Comparison of ENCODE assay signal across 8 cellular contexts in the genomic region with DNA sequence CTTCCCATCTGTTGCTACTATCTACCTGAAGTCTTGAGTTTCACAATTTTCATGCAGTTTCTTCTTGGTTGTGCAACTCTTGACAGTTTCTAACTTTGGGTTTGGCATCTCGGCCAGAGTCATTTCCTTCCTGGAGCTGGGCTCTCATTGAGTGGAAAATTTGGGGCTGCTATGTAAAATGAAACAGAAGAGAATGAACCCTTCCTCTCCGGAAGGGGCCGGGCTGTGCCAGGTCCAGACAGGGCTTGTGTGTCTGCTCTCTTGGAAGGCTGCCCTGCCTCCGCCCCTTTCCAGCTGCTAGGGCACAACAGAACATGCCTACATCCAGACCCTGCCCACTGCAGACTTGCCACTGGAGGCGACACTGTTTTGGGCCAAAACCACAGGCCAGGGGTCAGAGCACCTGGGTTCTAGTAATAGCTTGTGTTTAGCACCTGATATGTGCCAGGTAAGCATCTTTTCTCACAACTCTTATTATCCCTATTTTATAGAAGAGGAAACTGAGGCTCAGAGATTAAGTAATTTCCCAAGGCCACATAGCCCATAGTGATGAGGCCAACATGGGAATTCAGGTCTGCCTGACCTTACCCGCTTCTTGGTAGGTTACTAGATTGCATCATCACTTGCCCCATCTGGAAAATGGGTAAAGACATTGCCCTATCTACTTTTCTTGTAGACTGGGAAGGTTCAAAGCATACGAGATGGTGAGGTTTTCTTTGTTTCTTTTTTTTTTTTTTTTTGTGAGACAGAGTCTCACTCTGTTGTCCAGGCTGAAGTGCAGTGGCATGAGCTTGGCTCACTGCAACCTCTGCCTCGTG. TPM values are rescaled to one million over a fixed set of nuclear protein-coding genes. Genes with fewer than 3 reads are reported as not detected.
DNase-seq lines count a peak whose midpoint lies in the region; ATAC-seq, FAIRE-seq and TF ChIP-seq lines count a peak whose summit lies in the region.

No MANE protein-coding gene starts in this region.

- peaks cover 19% of the 10 kb centered on the region for H3K4me1 Mint-ChIP-seq in endothelial cell (ENCODE audit: unreplicated experiment)

- H3K4me2 ChIP-seq in K562 (ENCODE audit: insufficient read depth, low read length): no peak overlapping the region

- TF ChIP-seq EP300 in K562 (IDR thresholded peaks at IDR 0.05; ENCODE audit: low read length) (no peak), stomach (IDR thresholded peaks at IDR 0.05) (no peak)

- TF ChIP-seq POLR2A in Peyer's patch (IDR thresholded peaks at IDR 0.05) (no peak), K562 (conservative IDR thresholded peaks at IDR 0.05) (no peak), stomach (IDR thresholded peaks at IDR 0.05) (no peak)

- POLR2A ChIA-PET in K562 (lab: Yijun Ruan, JAX): interaction anchor here (1.3 kb wide), 1 partner anchor 14 kb away, joined by 4 read pairs; no protein-coding TSS in a partner anchor

- H3K27ac ChIP-seq in Peyer's patch (peak overlapping the region; percentile 41 to 80 (median 55)), K562 (ENCODE audit: extremely low read depth, low read depth, low read length) (no peak overlapping the region), stomach (peak overlapping the region; percentile 25 to 97 (median 89))

- H3K36me3 ChIP-seq in Peyer's patch (no peaks in the 10 kb centered on the region), K562 (ENCODE audit: control insufficient read depth, insufficient read depth, low read length) (no peaks in the 10 kb centered on the region), stomach (no peaks in the 10 kb centered on the region)

- no peak for FAIRE-seq in K562 (lab: Jason Lieb, UNC)

- 83% methylated on average over 8 of the region's 8 CpGs for WGBS in K562 (ENCODE audit: insufficient coverage, low coverage, missing lambda C conversion rate)
- WGBS in stomach, 5 donors: 30 to 42% (median 32%) methylated on average over 8 of the region's 8 CpGs

- no peaks in the 10 kb centered on the region for H3K9me3 Mint-ChIP-seq in endothelial cell (ENCODE audit: unreplicated experiment)

- no peak for TF ChIP-seq RAD21 in K562 (CRISPR knock-in tag; conservative IDR thresholded peaks at IDR 0.05 in 1 of 2, IDR thresholded peaks at IDR 0.05 in 1 of 2)

- TF ChIP-seq CTCF in Peyer's patch (IDR thresholded peaks at IDR 0.05): peak in 1 of 6 experiments; percentile 2
- TF ChIP-seq CTCF in K562 (IDR thresholded peaks at IDR 0.05 in 2 of 3, conservative IDR thresholded peaks at IDR 0.05 in 1 of 3; ENCODE audit: insufficient read depth in 2 of 3, low read depth in 1 of 3, low read length in 3 of 3): no peak
- TF ChIP-seq CTCF in stomach (IDR thresholded peaks at IDR 0.05): no peak
- TF ChIP-seq CTCF in endothelial cell (IDR thresholded peaks at IDR 0.05; ENCODE audit: unreplicated experiment): no peak

- peaks cover 4% of the 10 kb centered on the region for H3K9me1 ChIP-seq in K562 (ENCODE audit: control insufficient read depth, insufficient read depth, low read length)

- H3K27ac Mint-ChIP-seq in endothelial cell (ENCODE audit: unreplicated experiment): no peak overlapping the region

- H3K4me1 ChIP-seq in Peyer's patch (peaks cover 9 to 54% (median 41%) of the 10 kb centered on the region in 4 donors), K562 (replicated peaks in 1 of 2; ENCODE audit: control insufficient read depth in 2 of 2, insufficient read depth in 2 of 2, low read length in 2 of 2) (peaks cover 40 to 49% of the 10 kb centered on the region in 2 experiments), stomach (peaks cover 70 to 93% (median 79%) of the 10 kb centered on the region in 4 donors)

- peaks cover 3% of the 10 kb centered on the region for H3K27me3 Mint-ChIP-seq in endothelial cell (ENCODE audit: unreplicated experiment)

- no peak overlapping the region for H2AFZ ChIP-seq in K562 (ENCODE audit: low read depth, low read length)

- H3K4me3 ChIP-seq in Peyer's patch: no peak overlapping the region
- H3K4me3 ChIP-seq in K562: no peak overlapping the region
- H3K4me3 ChIP-seq in stomach: no peak overlapping the region

- DNase-seq in GM04504 (ENCODE audit: low read depth): peak; percentile 29
- DNase-seq in Peyer's patch: peak; percentile 63 to 81 (median 73)
- no peak for DNase-seq in K562 (ENCODE audit: extremely low read depth in 1 of 4, low spot score in 3 of 4)
- peak; percentile 57 for DNase-seq in kidney tubule cell (ENCODE audit: low spot score)
- DNase-seq in stomach: peak; percentile 89
- DNase-seq in DMS79 treated with DMSO at 0.1 percent for 48 hours (lab: John Stamatoyannopoulos, UW): no peak
- DNase-seq in endothelial cell (ENCODE audit: low spot score): no peak
- no peak for DNase-seq in islet precursor cell

- ATAC-seq in K562: no peak

- no TSS peak for BruUV-seq in K562 (replicated peaks; lab: Mats Ljungman, UMichigan)

- H3K27me3 ChIP-seq in Peyer's patch (no peaks in the 10 kb centered on the region), K562 (ENCODE audit: control insufficient read depth in 2 of 2, insufficient read depth in 2 of 2, low read length in 2 of 2) (no peaks in the 10 kb centered on the region), stomach (no peaks in the 10 kb centered on the region)

- no peak overlapping the region for H3K9ac ChIP-seq in K562 (ENCODE audit: insufficient read depth in 1 of 2, low read depth in 2 of 2, low read length in 2 of 2)

- no peaks in the 10 kb centered on the region for H3K79me2 ChIP-seq in K562 (ENCODE audit: control insufficient read depth, insufficient read depth, low read length)

- peaks cover 5% of the 10 kb centered on the region for H3K36me3 Mint-ChIP-seq in endothelial cell (ENCODE audit: low read depth, unreplicated experiment)

- H3K9me3 ChIP-seq in Peyer's patch (no peaks in the 10 kb centered on the region), K562 (replicated peaks; ENCODE audit: control insufficient read depth, insufficient read depth, low read depth, low read length) (no peaks in the 10 kb centered on the region), stomach (no peaks in the 10 kb centered on the region)

- CTCF ChIA-PET in K562 (lab: Yijun Ruan, JAX; ENCODE audit: low intra/inter-chr PET ratio): no interaction called here

- H4K20me1 ChIP-seq in K562 (replicated peaks; ENCODE audit: control insufficient read depth, insufficient read depth, low read length): no peaks in the 10 kb centered on the region

- in situ Hi-C loops in K562 (cut with MboI): no loop called here

- intact Hi-C loops in K562 (cut with micrococcal nuclease) (no loop called here), stomach (cut with DNase I; ENCODE audit: low total_unique reads) (no loop called here)

- no peak overlapping the region for H3K4me3 Mint-ChIP-seq in endothelial cell (ENCODE audit: unreplicated experiment)

RNA-seq across cellular contexts. Expression of a gene that starts 25.0 kb away (rescaled TPM):
- 10 to 100 TPM in 3 of 4 donors, 1 to 10 TPM in 1; 9.1 to 17.3 (median 11.0) TPM for total RNA-seq in Peyer's patch
- 3.6 and 5.6 TPM in 2 replicates for total RNA-seq in K562 (2011; cell fraction: chromatin; rRNA removed; ENCODE audit: low replicate concordance)
- 3.4 and 4.5 TPM in 2 replicates for total RNA-seq in K562 (2011; cell fraction: nucleolus; rRNA removed)
- 3.7 and 4.1 TPM in 2 replicates for total RNA-seq in K562 (2011; cell fraction: nucleoplasm; rRNA removed)
- total RNA-seq in K562 (2014; rRNA removed): 2.5 and 4.7 TPM in 2 replicates
- 2.7 TPM in 2 replicates for total RNA-seq in K562 (2014; rRNA removed; fragmentation: Illumina TruSeq; extraction: Trizol)
- 1.7 and 1.8 TPM in 2 replicates for total RNA-seq in K562 (2015; rRNA removed; fragmentation: Illumina TruSeq; extraction: Trizol)
- 3.1 and 3.2 TPM in 2 replicates for total RNA-seq in K562 (2021)
- polyA plus RNA-seq in K562 (2011; rRNA removed): 3.6 and 4.4 TPM in 2 replicates
- 4.2 and 5.7 TPM in 2 replicates for polyA plus RNA-seq in K562 (2011; cell fraction: cytosol; rRNA removed)
- polyA plus RNA-seq in K562 (2011; cell fraction: nucleus; rRNA removed): 1.3 and 1.9 TPM in 2 replicates
- 1.8 and 2.8 TPM in 2 replicates for polyA plus RNA-seq in K562 (2012)
- polyA plus RNA-seq in K562 (2014; fragmentation: Illumina TruSeq; extraction: Trizol): 3.2 and 3.8 TPM in 2 replicates
- polyA plus RNA-seq in K562 (2014; fragmentation: Nextera tagmentation; extraction: Ambion mirVana): 1 to 10 TPM in 1 of 2 experiments, under 1 TPM in 1; 0.42 to 1.0 TPM
- polyA plus RNA-seq in K562 (2014; rRNA removed): 2.7 and 2.9 TPM in 2 replicates
- 2.3 and 3.5 TPM in 2 replicates for polyA minus RNA-seq in K562 (2011; rRNA and poly(A)+ RNA removed)
- polyA minus RNA-seq in K562 (2011; cell fraction: cytosol; rRNA and poly(A)+ RNA removed): 1.9 and 3.1 TPM in 2 replicates
- 1.1 and 1.2 TPM in 2 replicates for polyA minus RNA-seq in K562 (2011; cell fraction: nucleus; rRNA and poly(A)+ RNA removed)
- total RNA-seq in stomach: 1 to 10 TPM in 3 of 5 donors, under 1 TPM in 1, not detected in 1; 0.45 to 6.2 (median 1.9) TPM
- 1 to 10 TPM; 1.5 to 3.8 (median 3.2) TPM for polyA plus RNA-seq in stomach
- 1.1 TPM for total RNA-seq in endothelial cell (ENCODE audit: unreplicated experiment)

RNA-seq across cellular contexts. Expression of a gene that starts 48.2 kb away (rescaled TPM):
- 10 to 100 TPM; 44.0 to 62.7 (median 52.6) TPM for total RNA-seq in Peyer's patch
- total RNA-seq in K562 (2011; cell fraction: chromatin; rRNA removed; ENCODE audit: low replicate concordance): 75.2 and 83.6 TPM in 2 replicates
- 45.5 and 50.2 TPM in 2 replicates for total RNA-seq in K562 (2011; cell fraction: nucleolus; rRNA removed)
- 91.8 and 160 TPM in 2 replicates for total RNA-seq in K562 (2011; cell fraction: nucleoplasm; rRNA removed)
- 73.9 and 82.2 TPM in 2 replicates for total RNA-seq in K562 (2014; rRNA removed)
- total RNA-seq in K562 (2014; rRNA removed; fragmentation: Illumina TruSeq; extraction: Trizol): 109 and 120 TPM in 2 replicates
- total RNA-seq in K562 (2015; rRNA removed; fragmentation: Illumina TruSeq; extraction: Trizol): 90.5 and 91.1 TPM in 2 replicates
- 79.4 and 93.6 TPM in 2 replicates for total RNA-seq in K562 (2021)
- polyA plus RNA-seq in K562 (2011; rRNA removed): 49.8 and 55.3 TPM in 2 replicates
- 19.7 and 34.1 TPM in 2 replicates for polyA plus RNA-seq in K562 (2011; cell fraction: cytosol; rRNA removed)
- 35.5 and 39.4 TPM in 2 replicates for polyA plus RNA-seq in K562 (2011; cell fraction: nucleus; rRNA removed)
- polyA plus RNA-seq in K562 (2012): 78.7 and 123 TPM in 2 replicates
- 73.5 and 84.1 TPM in 2 replicates for polyA plus RNA-seq in K562 (2014; fragmentation: Illumina TruSeq; extraction: Trizol)
- 10 to 100 TPM; 16.3 to 22.7 TPM for polyA plus RNA-seq in K562 (2014; fragmentation: Nextera tagmentation; extraction: Ambion mirVana)
- 58.7 and 74.2 TPM in 2 replicates for polyA plus RNA-seq in K562 (2014; rRNA removed)
- polyA minus RNA-seq in K562 (2011; rRNA and poly(A)+ RNA removed): 70.6 and 72.7 TPM in 2 replicates
- 22.2 and 30.4 TPM in 2 replicates for polyA minus RNA-seq in K562 (2011; cell fraction: cytosol; rRNA and poly(A)+ RNA removed)
- 11.8 and 13.1 TPM in 2 replicates for polyA minus RNA-seq in K562 (2011; cell fraction: nucleus; rRNA and poly(A)+ RNA removed)
- total RNA-seq in stomach: 10 to 100 TPM; 30.8 to 66.8 (median 36.2) TPM
- 10 to 100 TPM; 19.4 to 23.0 (median 20.0) TPM for polyA plus RNA-seq in stomach
- total RNA-seq in endothelial cell (ENCODE audit: unreplicated experiment): 66.3 TPM

RNA-seq across cellular contexts. Expression of a gene that starts 58.5 kb away (rescaled TPM):
- 10 to 100 TPM; 30.3 to 52.8 (median 36.9) TPM for total RNA-seq in Peyer's patch
- total RNA-seq in K562 (2011; cell fraction: chromatin; rRNA removed; ENCODE audit: low replicate concordance): 72.5 and 115 TPM in 2 replicates
- total RNA-seq in K562 (2011; cell fraction: nucleolus; rRNA removed): 71.2 and 76.0 TPM in 2 replicates
- 73.4 and 78.1 TPM in 2 replicates for total RNA-seq in K562 (2011; cell fraction: nucleoplasm; rRNA removed)
- total RNA-seq in K562 (2014; rRNA removed): 10.9 and 14.7 TPM in 2 replicates
- 25.0 and 25.8 TPM in 2 replicates for total RNA-seq in K562 (2014; rRNA removed; fragmentation: Illumina TruSeq; extraction: Trizol)
- 29.0 and 30.3 TPM in 2 replicates for total RNA-seq in K562 (2015; rRNA removed; fragmentation: Illumina TruSeq; extraction: Trizol)
- total RNA-seq in K562 (2021): 38.8 and 44.7 TPM in 2 replicates
- 20.8 and 27.2 TPM in 2 replicates for polyA plus RNA-seq in K562 (2011; rRNA removed)
- polyA plus RNA-seq in K562 (2011; cell fraction: cytosol; rRNA removed): 20.7 and 21.3 TPM in 2 replicates
- polyA plus RNA-seq in K562 (2011; cell fraction: nucleus; rRNA removed): 33.0 and 34.2 TPM in 2 replicates
- polyA plus RNA-seq in K562 (2012): 25.7 and 36.1 TPM in 2 replicates
- polyA plus RNA-seq in K562 (2014; fragmentation: Illumina TruSeq; extraction: Trizol): 34.9 and 36.6 TPM in 2 replicates
- polyA plus RNA-seq in K562 (2014; fragmentation: Nextera tagmentation; extraction: Ambion mirVana): 1 to 10 TPM; 5.2 to 7.9 TPM
- polyA plus RNA-seq in K562 (2014; rRNA removed): 23.7 and 28.0 TPM in 2 replicates
- 27.0 and 40.2 TPM in 2 replicates for polyA minus RNA-seq in K562 (2011; rRNA and poly(A)+ RNA removed)
- 13.5 and 22.0 TPM in 2 replicates for polyA minus RNA-seq in K562 (2011; cell fraction: cytosol; rRNA and poly(A)+ RNA removed)
- polyA minus RNA-seq in K562 (2011; cell fraction: nucleus; rRNA and poly(A)+ RNA removed): 27.6 and 34.4 TPM in 2 replicates
- total RNA-seq in stomach: 10 to 100 TPM; 15.2 to 37.5 (median 24.6) TPM
- 10 to 100 TPM; 10.4 to 17.1 (median 14.4) TPM for polyA plus RNA-seq in stomach
- total RNA-seq in endothelial cell (ENCODE audit: unreplicated experiment): 41.2 TPM

Comparison
In these comparisons a context has a peak if more than half of its experiments do, and no peak if none do; other contexts are left out.
1. DNase-seq: peak in GM04504 (single experiment), Peyer's patch (3 of 3), kidney tubule cell (single experiment) and stomach (single experiment); none in K562 (0 of 4), DMS79 treated with DMSO at 0.1 percent for 48 hours (single experiment), endothelial cell (single experiment) and islet precursor cell (single experiment).